In genomic region chr14:24369463-24369862, GRCh38 we compare ENCODE assay signal across 9 cellular contexts. TPM values are rescaled to one million over a fixed set of nuclear protein-coding genes. Genes with fewer than 3 reads are reported as not detected.
DNase-seq lines count a peak whose midpoint lies in the region; ATAC-seq and TF ChIP-seq lines count a peak whose summit lies in the region.
"Had no signal": no experiment of that assay in that cellular context is flagged by ENCODE, and none has a peak within 500 bp of the region (broad histone marks: within the 10 kb centered on the region; RNA-seq: fewer than 3 reads in every experiment).

No MANE protein-coding gene starts in this region.

- H3K4me1 ChIP-seq in HUES6 (ENCODE audit: control insufficient read depth, insufficient read depth, low read length) (peaks cover 9% of the 10 kb centered on the region), mesendoderm (ENCODE audit: control insufficient read depth, low read depth, low read length) (peaks cover 5% of the 10 kb centered on the region), subcutaneous abdominal adipose tissue (ENCODE audit: control insufficient read depth in 5 of 5, insufficient read depth in 5 of 5, low read length in 5 of 5) (peaks cover 0 to 54% (median 35%) of the 10 kb centered on the region in 5 donors)

- WGBS in mesendoderm (ENCODE audit: extremely low coverage, insufficient coverage, low lambda C conversion rate) = no CpG with 5 or more reads among the region's 20 CpGs

- H2BK120ac ChIP-seq in mesendoderm (ENCODE audit: low read depth, low read length) = no peak overlapping the region

- no peak overlapping the region for H2BK5ac ChIP-seq in mesendoderm (ENCODE audit: low read length)

- no peak for ATAC-seq in HG03439 (IDR thresholded peaks at IDR 0.05; ENCODE audit: unreplicated experiment)
- ATAC-seq in HG03025 (IDR thresholded peaks at IDR 0.05; ENCODE audit: low FRiP score, unreplicated experiment) = no peak
- ATAC-seq in HG03571 (IDR thresholded peaks at IDR 0.05; ENCODE audit: unreplicated experiment) = no peak

- no peak for DNase-seq in astrocyte of the spinal cord (ENCODE audit: low read depth, low spot score)
- DNase-seq in mesendoderm = no peak
- DNase-seq: stimulated activated CD4-positive, alpha-beta T cell treated with anti-CD3 and anti-CD28 coated beads, Interleukin-1b, Interleukin-23, amount 100 ng/mL, for 48 hours had no signal

- H3K27me3 ChIP-seq in HUES6 (ENCODE audit: control insufficient read depth, insufficient read depth, low read length) (no peaks in the 10 kb centered on the region), mesendoderm (ENCODE audit: insufficient read depth, low read length, poor library complexity) (no peaks in the 10 kb centered on the region), subcutaneous abdominal adipose tissue (ENCODE audit: control insufficient read depth in 5 of 5, insufficient read depth in 4 of 5, low read length in 5 of 5) (no peaks in the 10 kb centered on the region)
- H3K27me3 ChIP-seq: colonic mucosa had no signal

- no peaks in the 10 kb centered on the region for H3K79me1 ChIP-seq in mesendoderm (ENCODE audit: low read length)

- H3K18ac ChIP-seq in mesendoderm (ENCODE audit: low read length) = no peak overlapping the region

- H2BK15ac ChIP-seq in mesendoderm (replicated peaks; ENCODE audit: low read depth) = no peak overlapping the region

- peak overlapping the region; percentile 62 for H3K4me3 ChIP-seq in HUES6 (ENCODE audit: low read depth, low read length)
- H3K4me3 ChIP-seq in astrocyte of the spinal cord (ENCODE audit: low read depth, low read length) = peak overlapping the region; percentile 94
- no peak overlapping the region for H3K4me3 ChIP-seq in mesendoderm (ENCODE audit: low read length)
- peak overlapping the region in 3 of 5 donors; percentile 43 to 59 (median 46) for H3K4me3 ChIP-seq in subcutaneous abdominal adipose tissue (ENCODE audit: low read depth in 1 of 5, low read length in 5 of 5)

- no peak overlapping the region for H3K23ac ChIP-seq in mesendoderm (ENCODE audit: low read length)

- no peak overlapping the region for H3K4ac ChIP-seq in mesendoderm (ENCODE audit: low read depth, low read length)

- in situ Hi-C loops in astrocyte of the spinal cord (cut with HindIII; ENCODE audit: low sequenced_read_pairs) = no loop called here

- no peaks in the 10 kb centered on the region for H3K79me2 ChIP-seq in mesendoderm (ENCODE audit: control insufficient read depth, insufficient read depth, low read length)

- no peak overlapping the region for H3K9ac ChIP-seq in HUES6 (ENCODE audit: low read length)
- H3K9ac ChIP-seq in mesendoderm (ENCODE audit: low read length) = no peak overlapping the region
- H3K9ac ChIP-seq in subcutaneous abdominal adipose tissue (ENCODE audit: low read length in 5 of 5) = no peak overlapping the region

- no peak overlapping the region for H4K5ac ChIP-seq in mesendoderm (ENCODE audit: low read length)

- H2AK5ac ChIP-seq in mesendoderm (ENCODE audit: low read length) = no peak overlapping the region

- H3K9me3 ChIP-seq in HUES6 (ENCODE audit: control insufficient read depth, insufficient read depth, low read depth, low read length) (no peaks in the 10 kb centered on the region), subcutaneous abdominal adipose tissue (ENCODE audit: control insufficient read depth in 5 of 5, low read length in 5 of 5) (no peaks in the 10 kb centered on the region)
- H3K9me3 ChIP-seq: colonic mucosa had no signal

- TF ChIP-seq CTCF in astrocyte of the spinal cord (IDR thresholded peaks at IDR 0.05; ENCODE audit: low read depth, low read length) = no peak

- no peak overlapping the region for H4K8ac ChIP-seq in mesendoderm (ENCODE audit: low read depth, low read length)

- H3K27ac ChIP-seq in HUES6 (ENCODE audit: low read depth, low read length) (no peak overlapping the region), mesendoderm (ENCODE audit: low read depth, low read length) (no peak overlapping the region), subcutaneous abdominal adipose tissue (ENCODE audit: low read depth, low read length) (peak overlapping the region; percentile 23)

- H3K36me3 ChIP-seq in HUES6 (ENCODE audit: control insufficient read depth, insufficient read depth, low read length) (peaks cover 32% of the 10 kb centered on the region), mesendoderm (ENCODE audit: control insufficient read depth, insufficient read depth, low read length) (no peaks in the 10 kb centered on the region), subcutaneous abdominal adipose tissue (ENCODE audit: control insufficient read depth in 5 of 5, insufficient read depth in 5 of 5, low read length in 5 of 5) (peaks cover 0 to 10% (median 0%) of the 10 kb centered on the region in 5 donors)
- H3K36me3 ChIP-seq: colonic mucosa had no signal

- H3K4me2 ChIP-seq in mesendoderm (ENCODE audit: low read length) = no peak overlapping the region

- H3K56ac ChIP-seq in mesendoderm (ENCODE audit: low read length) = peak overlapping the region; percentile 81

RNA-seq across cellular contexts. Expression of gene NFATC4, which starts 1.5 kb away (rescaled TPM):
- 5.9 TPM for polyA plus RNA-seq in mesendoderm (2013, experiment 1 of 2)
- 5.1 TPM for polyA plus RNA-seq in mesendoderm (2013, experiment 2 of 2)

RNA-seq across cellular contexts. Expression of gene NYNRIN, which starts 29.3 kb away (rescaled TPM):
- 4.0 TPM for polyA plus RNA-seq in mesendoderm (2013, experiment 1 of 2)
- 3.9 TPM for polyA plus RNA-seq in mesendoderm (2013, experiment 2 of 2)

RNA-seq across cellular contexts. Expression of gene RIPK3, which starts 29.7 kb away (rescaled TPM):
- 0.04 TPM for polyA plus RNA-seq in mesendoderm (2013, experiment 1 of 2)
- 0.11 TPM for polyA plus RNA-seq in mesendoderm (2013, experiment 2 of 2)

RNA-seq across cellular contexts. Expression of gene ADCY4, which starts 34.6 kb away (rescaled TPM):
- 0.06 TPM for polyA plus RNA-seq in mesendoderm (2013, experiment 1 of 2)
- 0.08 TPM for polyA plus RNA-seq in mesendoderm (2013, experiment 2 of 2)

RNA-seq across cellular contexts. Expression of gene LTB4R, which starts 58.2 kb away (rescaled TPM):
- polyA plus RNA-seq in mesendoderm (2013, experiment 1 of 2) = 4.5 TPM
- polyA plus RNA-seq in mesendoderm (2013, experiment 2 of 2) = 4.4 TPM
